In the genomic region with DNA sequence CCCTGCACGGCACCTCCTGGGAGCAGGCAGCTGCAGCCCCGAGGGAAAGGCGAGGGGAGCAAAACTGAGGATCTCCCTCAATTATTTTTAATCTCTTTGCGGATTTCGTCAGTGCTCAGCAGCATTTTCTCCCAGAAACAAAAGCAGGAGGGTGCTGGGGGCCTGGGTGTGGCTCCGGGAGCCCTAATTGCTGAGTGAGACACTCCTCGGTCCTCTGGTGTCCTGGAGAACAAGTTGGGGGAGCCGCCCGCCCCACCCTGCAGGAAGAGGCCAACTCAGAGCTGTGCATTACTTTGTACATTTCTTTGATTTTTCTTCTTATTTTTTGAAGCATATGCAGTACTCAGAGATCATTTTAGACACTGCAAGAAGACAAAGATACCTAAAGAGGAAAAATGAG, we compare ENCODE assay signal across 15 cellular contexts. TPM values are rescaled to one million over a fixed set of nuclear protein-coding genes. Genes with fewer than 3 reads are reported as not detected.
"Had no signal": no experiment of that assay in that cellular context is flagged by ENCODE, and none has a peak within 500 bp of the region (broad histone marks: within the 10 kb centered on the region; RNA-seq: fewer than 3 reads in every experiment).

No MANE protein-coding gene starts in this region.

- H3K27me3 ChIP-seq: hepatocyte had no signal

- ATAC-seq: activated T-cell treated with anti-CD3 and anti-CD28 coated beads, Interleukin-2, amount 50 U/mL, for 72 hours; stimulated activated naive B cell treated with anti-CD40 and anti-IgM and Interleukin-4, amounts not matched to agents 10 μg/mL and 1 μg/mL and 100 μg/mL, for 72 hours; T-cell had no signal

- H3K27ac ChIP-seq: hepatocyte, parathyroid adenoma, spleen, VCaP had no signal

- H3K79me2 ChIP-seq: hepatocyte, parathyroid adenoma had no signal

- DNase-seq: activated CD4-positive, alpha-beta memory T cell treated with anti-CD3 and anti-CD28 coated beads, Interleukin-2, amount 10 ng/mL, durations not matched to agents 7 days and 5 days; activated naive CD8-positive, alpha-beta T cell treated with anti-CD3 and anti-CD28 coated beads, Interleukin-2, amount 10 ng/mL, durations not matched to agents 7 days and 5 days; activated T-cell treated with anti-CD3 and anti-CD28 coated beads, Interleukin-2, amount 50 U/mL, for 72 hours; anterior cingulate cortex; spleen; stimulated activated CD4-positive, alpha-beta T cell treated with anti-CD3 and anti-CD28 coated beads, Interleukin-1b, Interleukin-23, amount 100 ng/mL, for 48 hours; stimulated activated naive B cell treated with anti-CD40 and anti-IgM and Interleukin-4, amounts not matched to agents 10 μg/mL and 1 μg/mL and 100 μg/mL, for 72 hours; T-cell had no signal

- H3K4me1 Mint-ChIP-seq: activated CD4-positive, alpha-beta memory T cell treated with anti-CD3 and anti-CD28 coated beads, Interleukin-2, amount 10 ng/mL, durations not matched to agents 7 days and 5 days; activated naive CD8-positive, alpha-beta T cell treated with anti-CD3 and anti-CD28 coated beads, Interleukin-2, amount 10 ng/mL, durations not matched to agents 7 days and 5 days; T-cell had no signal

- H2AFZ ChIP-seq: hepatocyte, parathyroid adenoma had no signal

- H3K27ac Mint-ChIP-seq: activated CD4-positive, alpha-beta memory T cell treated with anti-CD3 and anti-CD28 coated beads, Interleukin-2, amount 10 ng/mL, durations not matched to agents 7 days and 5 days; activated naive CD8-positive, alpha-beta T cell treated with anti-CD3 and anti-CD28 coated beads, Interleukin-2, amount 10 ng/mL, durations not matched to agents 7 days and 5 days; activated T-cell treated with anti-CD3 and anti-CD28 coated beads, Interleukin-2, amount 50 U/mL, for 72 hours; nephron progenitor cell; stimulated activated naive B cell treated with anti-CD40 and anti-IgM and Interleukin-4, amounts not matched to agents 10 μg/mL and 1 μg/mL and 100 μg/mL, for 72 hours; T-cell had no signal

- H3K9ac ChIP-seq: parathyroid adenoma had no signal

- H3K4me1 ChIP-seq: spleen had no signal

- H3K9me3 Mint-ChIP-seq: activated naive CD8-positive, alpha-beta T cell treated with anti-CD3 and anti-CD28 coated beads, Interleukin-2, amount 10 ng/mL, durations not matched to agents 7 days and 5 days had no signal

- H3K4me3 ChIP-seq: hepatocyte, spleen had no signal

- H3K36me3 Mint-ChIP-seq: activated naive CD8-positive, alpha-beta T cell treated with anti-CD3 and anti-CD28 coated beads, Interleukin-2, amount 10 ng/mL, durations not matched to agents 7 days and 5 days; T-cell had no signal

- H3K36me3 ChIP-seq: spleen had no signal

- H3K4me3 Mint-ChIP-seq: activated CD4-positive, alpha-beta memory T cell treated with anti-CD3 and anti-CD28 coated beads, Interleukin-2, amount 10 ng/mL, durations not matched to agents 7 days and 5 days; activated naive CD8-positive, alpha-beta T cell treated with anti-CD3 and anti-CD28 coated beads, Interleukin-2, amount 10 ng/mL, durations not matched to agents 7 days and 5 days; activated T-cell treated with anti-CD3 and anti-CD28 coated beads, Interleukin-2, amount 50 U/mL, for 72 hours; nephron progenitor cell; stimulated activated naive B cell treated with anti-CD40 and anti-IgM and Interleukin-4, amounts not matched to agents 10 μg/mL and 1 μg/mL and 100 μg/mL, for 72 hours; T-cell had no signal

- H3K4me2 ChIP-seq: hepatocyte had no signal

RNA-seq across cellular contexts. Expression of a gene that starts 56.5 kb away (rescaled TPM):
- total RNA-seq: kidney epithelial cell, mesenteric fat pad, spleen, ureter had no signal
